ENCODE assay signal across 8 cellular contexts in genomic region chr7:111561659-111561908, GRCh38. TPM values are rescaled to one million over a fixed set of nuclear protein-coding genes. Genes with fewer than 3 reads are reported as not detected.
DNase-seq lines count a peak whose midpoint lies in the region; ATAC-seq and TF ChIP-seq lines count a peak whose summit lies in the region.

No MANE protein-coding gene starts in this region.

- DNase-seq in activated CD4-positive, alpha-beta T cell treated with anti-CD3 and anti-CD28 coated beads, Interleukin-2, amount 10 ng/mL, durations not matched to agents 7 days and 5 days = no peak
- no peak for DNase-seq in activated CD4-positive, alpha-beta T cell treated with anti-CD3 and anti-CD28 coated beads for 1 hour
- DNase-seq in iris pigment epithelial cell (ENCODE audit: low read depth) = peak; percentile 5
- no peak for DNase-seq in stomach
- no peak for DNase-seq in glomerular visceral epithelial cell (ENCODE audit: extremely low spot score)

- peaks cover 33% of the 10 kb centered on the region for H3K4me1 Mint-ChIP-seq in activated CD4-positive, alpha-beta T cell treated with anti-CD3 and anti-CD28 coated beads, Interleukin-2, amount 10 ng/mL, durations not matched to agents 7 days and 5 days
- H3K4me1 Mint-ChIP-seq in activated T-helper 17 cell treated with anti-CD3 and anti-CD28 coated beads, Interleukin-2, amount 50 U/mL, for 72 hours = peaks cover 25% of the 10 kb centered on the region

- intact Hi-C loops in stomach (cut with DNase I; ENCODE audit: low total_unique reads) = no loop called here

- peak overlapping the region; percentile 87 to 95 (median 90) for H3K27ac ChIP-seq in stomach

- H3K9me3 Mint-ChIP-seq in activated CD4-positive, alpha-beta T cell treated with anti-CD3 and anti-CD28 coated beads, Interleukin-2, amount 10 ng/mL, durations not matched to agents 7 days and 5 days = no peaks in the 10 kb centered on the region
- H3K9me3 Mint-ChIP-seq in activated T-helper 17 cell treated with anti-CD3 and anti-CD28 coated beads, Interleukin-2, amount 50 U/mL, for 72 hours = no peaks in the 10 kb centered on the region

- CTCF ChIA-PET in activated CD4-positive, alpha-beta T cell treated with anti-CD3 and anti-CD28 coated beads, Interleukin-2, amount 10 ng/mL, durations not matched to agents 7 days and 5 days (lab: Charles Lee) = no interaction called here

- H3K27ac Mint-ChIP-seq in activated CD4-positive, alpha-beta T cell treated with anti-CD3 and anti-CD28 coated beads, Interleukin-2, amount 10 ng/mL, durations not matched to agents 7 days and 5 days = peak overlapping the region; percentile 83
- peak overlapping the region; percentile 89 for H3K27ac Mint-ChIP-seq in activated T-helper 17 cell treated with anti-CD3 and anti-CD28 coated beads, Interleukin-2, amount 50 U/mL, for 72 hours

- no peaks in the 10 kb centered on the region for H3K27me3 ChIP-seq in stomach

- H3K4me3 Mint-ChIP-seq in activated CD4-positive, alpha-beta T cell treated with anti-CD3 and anti-CD28 coated beads, Interleukin-2, amount 10 ng/mL, durations not matched to agents 7 days and 5 days = peak overlapping the region; percentile 75
- H3K4me3 Mint-ChIP-seq in activated T-helper 17 cell treated with anti-CD3 and anti-CD28 coated beads, Interleukin-2, amount 50 U/mL, for 72 hours = peak overlapping the region; percentile 84

- no peaks in the 10 kb centered on the region for H3K9me3 ChIP-seq in stomach

- TF ChIP-seq POLR2A in stomach (IDR thresholded peaks at IDR 0.05) = no peak

- POLR2A ChIA-PET in activated CD4-positive, alpha-beta T cell treated with anti-CD3 and anti-CD28 coated beads, Interleukin-2, amount 10 ng/mL, durations not matched to agents 7 days and 5 days (lab: Charles Lee) = no interaction called here

- H3K36me3 Mint-ChIP-seq in activated CD4-positive, alpha-beta T cell treated with anti-CD3 and anti-CD28 coated beads, Interleukin-2, amount 10 ng/mL, durations not matched to agents 7 days and 5 days (ENCODE audit: low read depth) = peaks cover 15% of the 10 kb centered on the region
- peaks cover 33% of the 10 kb centered on the region for H3K36me3 Mint-ChIP-seq in activated T-helper 17 cell treated with anti-CD3 and anti-CD28 coated beads, Interleukin-2, amount 50 U/mL, for 72 hours (ENCODE audit: low read depth)

- H3K4me1 ChIP-seq in stomach = peaks cover 10 to 32% (median 21%) of the 10 kb centered on the region in 4 donors

- H3K4me3 ChIP-seq in stomach = peak overlapping the region; percentile 69 to 91 (median 76)

- peaks cover 0 to 13% (median 5%) of the 10 kb centered on the region in 4 donors for H3K36me3 ChIP-seq in stomach

- TF ChIP-seq CTCF in stomach (IDR thresholded peaks at IDR 0.05) = no peak

- peaks cover 4% of the 10 kb centered on the region for H3K27me3 Mint-ChIP-seq in activated CD4-positive, alpha-beta T cell treated with anti-CD3 and anti-CD28 coated beads, Interleukin-2, amount 10 ng/mL, durations not matched to agents 7 days and 5 days
- H3K27me3 Mint-ChIP-seq in activated T-helper 17 cell treated with anti-CD3 and anti-CD28 coated beads, Interleukin-2, amount 50 U/mL, for 72 hours = peaks cover 4% of the 10 kb centered on the region

- ATAC-seq in activated T-helper 17 cell treated with anti-CD3 and anti-CD28 coated beads, Interleukin-2, amount 50 U/mL, for 72 hours (replicated peaks) = no peak
- ATAC-seq in HG02970 (IDR thresholded peaks at IDR 0.05; ENCODE audit: low FRiP score, unreplicated experiment) (no peak), HG03432 (IDR thresholded peaks at IDR 0.05; ENCODE audit: unreplicated experiment) (no peak)

- TF ChIP-seq EP300 in stomach (IDR thresholded peaks at IDR 0.05) = no peak

- WGBS in stomach, 5 donors = 3 to 17% (median 13%) methylated on average over 8 of the region's 8 CpGs

RNA-seq across cellular contexts. Expression of gene IMMP2L, which starts 0.7 kb away (rescaled TPM):
- 1 to 10 TPM; 5.2 to 6.5 TPM for total RNA-seq in activated CD4-positive, alpha-beta T cell treated with anti-CD3 and anti-CD28 coated beads, Interleukin-2, amount 10 ng/mL, durations not matched to agents 7 days and 5 days
- total RNA-seq in activated T-helper 17 cell treated with anti-CD3 and anti-CD28 coated beads, Interleukin-2, amount 50 U/mL, for 72 hours = 10 to 100 TPM in 1 of 2 donors, 1 to 10 TPM in 1; 9.5 to 27.6 TPM
- 10 to 100 TPM in 3 of 5 donors, 1 to 10 TPM in 1, not detected in 1; 2.5 to 40.8 (median 29.9) TPM for total RNA-seq in stomach
- 10 to 100 TPM in 2 of 3 donors, 1 to 10 TPM in 1; 7.2 to 20.0 (median 15.3) TPM for polyA plus RNA-seq in stomach
